In genomic region chr1:209989525-209989924, GRCh38 we compare ENCODE assay signal across 7 cellular contexts. TPM values are rescaled to one million over a fixed set of nuclear protein-coding genes. Genes with fewer than 3 reads are reported as not detected.
DNase-seq lines count a peak whose midpoint lies in the region; ATAC-seq, FAIRE-seq and TF ChIP-seq lines count a peak whose summit lies in the region.

No MANE protein-coding gene starts in this region.

- no peak overlapping the region for H3K4me3 ChIP-seq in GM12878
- H3K4me3 ChIP-seq in prostate gland = no peak overlapping the region

- intact Hi-C loops in GM12878 (cut with micrococcal nuclease; ENCODE audit: unreplicated experiment) = loop anchor here (1.0 kb wide), 1 partner anchor 129 kb away; no protein-coding TSS in a partner anchor
- intact Hi-C loops in prostate gland (cut with DNase I) = loop anchor here (10.0 kb wide), 1 partner anchor 125 kb away; no protein-coding TSS in a partner anchor

- ATAC-seq in GM12878 = peak; percentile 59; the same call in 2 of the 3 replicates
- ATAC-seq in GM19023 (IDR thresholded peaks at IDR 0.05; ENCODE audit: unreplicated experiment) = no peak

- SMC1A ChIA-PET in GM12878 (lab: Charles Lee; ENCODE audit: uncharacterized antibody, unreplicated experiment) = interaction anchor here (1.2 kb wide), 1 partner anchor 128 kb away, joined by 5 read pairs; no protein-coding TSS in a partner anchor

- H3K27me3 Mint-ChIP-seq in neural crest cell (ENCODE audit: low read depth) = no peaks in the 10 kb centered on the region

- TF ChIP-seq POLR2A in GM12878 (IDR thresholded peaks at IDR 0.05; ENCODE audit: low read depth, low read length) = no peak
- TF ChIP-seq POLR2A in prostate gland (IDR thresholded peaks at IDR 0.05) = no peak

- H3K36me3 Mint-ChIP-seq in neural crest cell (ENCODE audit: low read depth) = no peaks in the 10 kb centered on the region

- BruUV-seq in GM12878 (replicated peaks; lab: Mats Ljungman, UMichigan) = no TSS peak

- no peak for TF ChIP-seq EP300 in GM12878 (IDR thresholded peaks at IDR 0.05; ENCODE audit: borderline replicate concordance in 1 of 2, control insufficient read depth in 1 of 2, low read depth in 2 of 2, low read length in 2 of 2)

- H3K4me1 Mint-ChIP-seq in neural crest cell = peaks cover 3% of the 10 kb centered on the region

- 1% methylated on average over 3 of the region's 3 CpGs for WGBS in GM12878 (ENCODE audit: insufficient coverage, insufficient replicate concordance, low lambda C conversion rate, missing lambda C conversion rate)
- WGBS in prostate gland = 28% methylated on average over 3 of the region's 3 CpGs

- TF ChIP-seq RAD21 in GM12878 (IDR thresholded peaks at IDR 0.05; ENCODE audit: insufficient read depth, low read depth, low read length) = no peak

- no peak overlapping the region for H3K27ac Mint-ChIP-seq in neural crest cell (ENCODE audit: unreplicated experiment)

- H3K4me2 ChIP-seq in GM12878 (ENCODE audit: control insufficient read depth, insufficient read depth) = no peak overlapping the region

- H3K9me3 Mint-ChIP-seq in neural crest cell = no peaks in the 10 kb centered on the region

- POLR2A ChIA-PET in GM12878 (lab: Charles Lee) = no interaction called here

- H3K27me3 ChIP-seq in GM12878 (replicated peaks in 1 of 2; ENCODE audit: control insufficient read depth in 2 of 2, insufficient read depth in 2 of 2, low read length in 1 of 2) (no peaks in the 10 kb centered on the region; a peak in 1 of 4 replicates), prostate gland (replicated peaks; ENCODE audit: insufficient read depth) (peaks cover 3% of the 10 kb centered on the region)

- no peaks in the 10 kb centered on the region for H4K20me1 ChIP-seq in GM12878 (ENCODE audit: control insufficient read depth, insufficient read depth)

- no peaks in the 10 kb centered on the region for H3K36me3 ChIP-seq in GM12878 (ENCODE audit: control insufficient read depth in 2 of 2, insufficient read depth in 2 of 2, low read length in 1 of 2)
- H3K36me3 ChIP-seq in prostate gland = no peaks in the 10 kb centered on the region

- H3K27ac ChIP-seq in GM12878 (ENCODE audit: control insufficient read depth, insufficient read depth) (no peak overlapping the region), prostate gland (no peak overlapping the region)

- CTCF ChIA-PET in GM12878 (lab: Yijun Ruan, JAX) = interaction anchor here (1.2 to 3.6 kb wide), 4 partner anchors 126 to 167 kb away, joined by 3 to 24 read pairs (median 8); no protein-coding TSS in a partner anchor

- RAD21 ChIA-PET in GM12878 (lab: Charles Lee; ENCODE audit: unreplicated experiment) = no interaction called here

- no peak for FAIRE-seq in GM12878 (lab: Jason Lieb, UNC)

- no peaks in the 10 kb centered on the region for H3K4me1 ChIP-seq in GM12878 (ENCODE audit: control insufficient read depth, insufficient read depth, low read length)
- no peaks in the 10 kb centered on the region for H3K4me1 ChIP-seq in prostate gland (replicated peaks)

- no peak overlapping the region for H2AFZ ChIP-seq in GM12878 (ENCODE audit: control insufficient read depth, low read depth, low read length)

- no peak overlapping the region for H3K4me3 Mint-ChIP-seq in neural crest cell

- TF ChIP-seq CTCF in GM12878 (IDR thresholded peaks at IDR 0.05 in 2 of 3, conservative IDR thresholded peaks at IDR 0.05 in 1 of 3; ENCODE audit: control insufficient read depth in 2 of 3, extremely low read depth in 1 of 3, insufficient read depth in 1 of 3, low read depth in 3 of 3, low read length in 3 of 3) (no peak; a peak in 1 of 6 replicates), neural crest cell (conservative IDR thresholded peaks at IDR 0.05) (peak; percentile 65), prostate gland (IDR thresholded peaks at IDR 0.05) (peak in 2 of 4 experiments; percentile 21 to 29)

- no peak overlapping the region for H3K9ac ChIP-seq in GM12878 (ENCODE audit: control insufficient read depth, insufficient read depth, low read length)

- in situ Hi-C loops in GM12878 (cut with MboI) = loop anchor here (5.0 kb wide), 1 partner anchor 127 kb away; no protein-coding TSS in a partner anchor

- no peaks in the 10 kb centered on the region for H3K79me2 ChIP-seq in GM12878 (ENCODE audit: control insufficient read depth, insufficient read depth, low read length)

- H3K9me3 ChIP-seq in GM12878 (replicated peaks; ENCODE audit: control insufficient read depth, insufficient read depth, low read length) (no peaks in the 10 kb centered on the region), prostate gland (no peaks in the 10 kb centered on the region)

- DNase-seq in GM03348 (ENCODE audit: low spot score) (peak; percentile 33), NCI-H1105 (lab: John Stamatoyannopoulos, UW) (peak; percentile 24), GM12878 (ENCODE audit: low read depth, low spot score) (no peak), neural crest cell (ENCODE audit: low read depth, low spot score) (no peak), prostate gland (ENCODE audit: low spot score) (no peak)
- DNase-seq in stimulated activated CD4-positive, alpha-beta T cell treated with anti-CD3 and anti-CD28 coated beads, Interleukin-4, amount 100 ng/mL, for 4 hours = no peak

TF ChIP-seq in GM12878, 131 proteins besides CTCF, POLR2A, EP300 and RAD21:
- TF ChIP-seq JUND (IDR thresholded peaks at IDR 0.05; ENCODE audit: low read depth, low read length) = no peak
- TF ChIP-seq YBX1 (IDR thresholded peaks at IDR 0.05) = no peak
- TF ChIP-seq RELA (IDR thresholded peaks at IDR 0.05; ENCODE audit: borderline replicate concordance, partially characterized antibody) = no peak
- no peak for TF ChIP-seq BCL3 (IDR thresholded peaks at IDR 0.05; ENCODE audit: borderline replicate concordance, insufficient read depth, low read depth, low read length, poor library complexity, severe bottlenecking)
- TF ChIP-seq IKZF2 (IDR thresholded peaks at IDR 0.05) = no peak
- no peak for TF ChIP-seq KDM1A (IDR thresholded peaks at IDR 0.05; ENCODE audit: borderline replicate concordance)

RNA-seq across cellular contexts. Expression of gene SYT14, which starts 51.5 kb away (rescaled TPM):
- total RNA-seq in GM12878 (2013; cell fraction: nucleolus; rRNA removed) = not detected in 2 replicates
- not detected in 2 replicates for total RNA-seq in GM12878 (2014; rRNA removed)
- total RNA-seq in GM12878 (2014; rRNA removed; fragmentation: Illumina TruSeq; extraction: Trizol) = not detected in 2 replicates
- not detected in 2 replicates for total RNA-seq in GM12878 (2021)
- polyA plus RNA-seq in GM12878 (2011; ENCODE audit: low read depth) = not detected
- polyA plus RNA-seq in GM12878 (2011; rRNA removed) = not detected in 2 replicates
- polyA plus RNA-seq in GM12878 (2011; cell fraction: cytosol; rRNA removed) = not detected in 2 replicates
- polyA plus RNA-seq in GM12878 (2011; cell fraction: nucleus; rRNA removed) = not detected in 2 replicates
- polyA plus RNA-seq in GM12878 (2012) = not detected in 2 replicates
- not detected in 2 replicates for polyA plus RNA-seq in GM12878 (2014; fragmentation: Illumina TruSeq; extraction: Trizol)
- polyA plus RNA-seq in GM12878 (2014; fragmentation: Nextera tagmentation; extraction: Ambion mirVana) = under 1 TPM in 1 of 2 experiments, not detected in 1; under 0.01 TPM
- polyA plus RNA-seq in GM12878 (2014; rRNA removed) = not detected in 2 replicates
- not detected for polyA plus RNA-seq in GM12878 (2016; fragmentation: Nextera tagmentation; extraction: Ambion mirVana)
- polyA minus RNA-seq in GM12878 (2011; rRNA and poly(A)+ RNA removed) = under 0.01 TPM in 1 of 2 replicates, not detected in the other
- polyA minus RNA-seq in GM12878 (2011; cell fraction: cytosol; rRNA and poly(A)+ RNA removed) = not detected in 2 replicates
- polyA minus RNA-seq in GM12878 (2011; cell fraction: nucleus; rRNA and poly(A)+ RNA removed) = under 0.01 TPM in 1 of 2 replicates, not detected in the other
- total RNA-seq in neural crest cell = 3.6 and 4.1 TPM in 2 replicates
- 1 to 10 TPM in 1 of 2 donors, under 1 TPM in 1; 0.41 to 6.0 TPM for total RNA-seq in prostate gland

Comparison
In these comparisons a context has a peak if more than half of its experiments do, and no peak if none do; other contexts are left out.
1. DNase-seq: peak in GM03348 (single experiment) and NCI-H1105 (single experiment); none in GM12878 (single experiment), neural crest cell (single experiment), prostate gland (single experiment) and stimulated activated CD4-positive, alpha-beta T cell treated with anti-CD3 and anti-CD28 coated beads, Interleukin-4, amount 100 ng/mL, for 4 hours (0 of 2).